In the genomic region with DNA sequence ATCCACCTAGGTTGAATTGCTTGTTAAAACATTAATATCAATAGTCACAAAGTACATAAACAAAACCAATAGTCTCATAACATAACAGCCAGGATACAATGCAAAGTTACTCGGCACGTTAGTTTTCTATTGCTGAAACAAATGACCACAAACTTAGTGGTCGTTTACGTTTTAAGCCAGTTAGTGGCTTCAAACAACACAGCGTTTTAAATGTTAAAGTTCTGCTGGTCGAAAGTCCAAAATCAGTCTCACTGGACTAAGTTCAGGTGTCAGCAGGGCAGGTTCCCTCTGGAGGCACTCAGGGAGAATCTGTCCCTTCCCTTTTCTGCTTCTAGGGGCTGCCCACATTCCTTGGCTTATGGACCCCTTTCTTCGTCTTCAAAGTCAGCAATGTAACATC, we compare ENCODE assay signal across 12 cellular contexts. TPM values are rescaled to one million over a fixed set of nuclear protein-coding genes. Genes with fewer than 3 reads are reported as not detected.
A peak's percentile ranks its signal among the peaks of the same experiment; 100 is the strongest.
DNase-seq lines count a peak whose midpoint lies in the region; TF ChIP-seq lines count a peak whose summit lies in the region.
"Had no signal": no experiment of that assay in that cellular context is flagged by ENCODE, and none has a peak within 500 bp of the region (broad histone marks: within the 10 kb centered on the region; RNA-seq: fewer than 3 reads in every experiment).

No MANE protein-coding gene starts in this region.

- no peak overlapping the region for H2AFZ ChIP-seq in Karpas-422 (ENCODE audit: low read length)

- H3K4me1 ChIP-seq in Karpas-422 (ENCODE audit: low read length) (peaks cover 94% of the 10 kb centered on the region), esophagus muscularis mucosa (peaks cover 0 to 12% (median 0%) of the 10 kb centered on the region in 4 donors), liver (ENCODE audit: control insufficient read depth in 4 of 4, insufficient read depth in 4 of 4, low read length in 3 of 4) (peaks cover 13 to 42% (median 27%) of the 10 kb centered on the region in 4 donors)

- WGBS in esophagus muscularis mucosa = 92% methylated on average over 7 of the region's 7 CpGs
- WGBS in liver = 47% methylated on average over 7 of the region's 7 CpGs

- no peaks in the 10 kb centered on the region for H3K27me3 ChIP-seq in Karpas-422 (ENCODE audit: low read length)
- H3K27me3 ChIP-seq in esophagus muscularis mucosa = no peaks in the 10 kb centered on the region
- H3K27me3 ChIP-seq in liver (ENCODE audit: control insufficient read depth in 4 of 4, insufficient read depth in 4 of 4, low read length in 3 of 4) = no peaks in the 10 kb centered on the region
- H3K27me3 ChIP-seq: BE2C had no signal

- H3K9me2 ChIP-seq in Karpas-422 (replicated peaks; ENCODE audit: insufficient read depth, low read length) = no peaks in the 10 kb centered on the region

- TF ChIP-seq RAD21 in liver (IDR thresholded peaks at IDR 0.05) = peak in 1 of 2 donors; percentile 57

- no peaks in the 10 kb centered on the region for H3K36me3 ChIP-seq in Karpas-422 (ENCODE audit: insufficient read depth, low read length)
- no peaks in the 10 kb centered on the region for H3K36me3 ChIP-seq in esophagus muscularis mucosa
- H3K36me3 ChIP-seq in liver (ENCODE audit: control insufficient read depth in 4 of 4, insufficient read depth in 3 of 4, low read depth in 1 of 4, low read length in 3 of 4) = no peaks in the 10 kb centered on the region
- H3K36me3 ChIP-seq: BE2C had no signal

- no peak for TF ChIP-seq POLR2A in esophagus muscularis mucosa (IDR thresholded peaks at IDR 0.05; ENCODE audit: low read depth)

- H3K9me3 ChIP-seq in Karpas-422 (ENCODE audit: low read length) = no peaks in the 10 kb centered on the region
- H3K9me3 ChIP-seq in esophagus muscularis mucosa = no peaks in the 10 kb centered on the region
- H3K9me3 ChIP-seq in liver (ENCODE audit: control insufficient read depth in 4 of 4, low read length in 3 of 4) = no peaks in the 10 kb centered on the region
- H3K9me3 ChIP-seq: BE2C, Caco-2 had no signal

- no peak for TF ChIP-seq EP300 in esophagus muscularis mucosa (IDR thresholded peaks at IDR 0.05)

- H3K4me2 ChIP-seq in Karpas-422 (ENCODE audit: low read depth, low read length, poor library complexity, severe bottlenecking) = peak overlapping the region; percentile 21

- TF ChIP-seq CTCF in esophagus muscularis mucosa (IDR thresholded peaks at IDR 0.05) (no peak), liver (IDR thresholded peaks at IDR 0.05; ENCODE audit: low read depth, low read length, missing input control) (no peak)

- DNase-seq in Karpas-422 = no peak
- peak; percentile 53 for DNase-seq in esophagus muscularis mucosa (ENCODE audit: extremely low spot score)
- no peak for DNase-seq in AG20443 (ENCODE audit: low spot score)
- no peak for DNase-seq in HCEC 1CT
- no peak for DNase-seq in cardiac septum (ENCODE audit: low spot score)
- DNase-seq: BE2C; C1 segment of cervical spinal cord; Caco-2; CD4-positive, CD25-positive, alpha-beta regulatory T cell; GDM1; H9 had no signal

- intact Hi-C loops in esophagus muscularis mucosa (cut with DNase I) (no loop called here), cardiac septum (cut with DNase I) (no loop called here)

- no peaks in the 10 kb centered on the region for H3K79me2 ChIP-seq in Karpas-422 (ENCODE audit: low read length)

- H4K20me1 ChIP-seq in Karpas-422 (ENCODE audit: insufficient read depth, low read depth, low read length) = no peaks in the 10 kb centered on the region

- H3K4me3 ChIP-seq in Karpas-422 (ENCODE audit: low read length) (no peak overlapping the region), esophagus muscularis mucosa (no peak overlapping the region), liver (ENCODE audit: low read depth in 1 of 3, low read length in 3 of 3) (no peak overlapping the region)

- 0 out of 2 replicates have a peak overlapping the region, but pooled peaks have one; percentile 5 for H3K9ac ChIP-seq in Karpas-422 (ENCODE audit: low read length)
- no peak overlapping the region for H3K9ac ChIP-seq in liver (ENCODE audit: low read depth in 1 of 2, low read length in 2 of 2)

- H3K27ac ChIP-seq in Karpas-422 (ENCODE audit: low read length) (peak overlapping the region; percentile 98), esophagus muscularis mucosa (replicated peaks in 1 of 4) (no peak overlapping the region), liver (ENCODE audit: low read depth in 1 of 2, low read length in 2 of 2) (peak overlapping the region in 1 of 2 donors; percentile 2)

TF ChIP-seq in liver, 16 proteins besides CTCF, POLR2A, EP300 and RAD21:
- TF ChIP-seq ATF3 (IDR thresholded peaks at IDR 0.05) (no peak), GABPA (IDR thresholded peaks at IDR 0.05 in 1 of 2, conservative IDR thresholded peaks at IDR 0.05 in 1 of 2) (no peak), RXRA (IDR thresholded peaks at IDR 0.05) (peak; percentile 53 to 57), YY1 (IDR thresholded peaks at IDR 0.05) (no peak), HNF4A (conservative IDR thresholded peaks at IDR 0.05) (peak; percentile 96), SP1 (IDR thresholded peaks at IDR 0.05) (peak; percentile 91), NR2F2 (IDR thresholded peaks at IDR 0.05) (no peak), REST (IDR thresholded peaks at IDR 0.05) (no peak), JUND (IDR thresholded peaks at IDR 0.05) (peak in 1 of 2 donors; percentile 22), FOXA2 (IDR thresholded peaks at IDR 0.05) (no peak), EGR1 (IDR thresholded peaks at IDR 0.05; ENCODE audit: low read depth in 2 of 2) (no peak), TAF1 (conservative IDR thresholded peaks at IDR 0.05) (no peak), HNF4G (IDR thresholded peaks at IDR 0.05) (peak; percentile 85), FOXA1 (IDR thresholded peaks at IDR 0.05) (no peak)
- TF ChIP-seq, protein P1, sequence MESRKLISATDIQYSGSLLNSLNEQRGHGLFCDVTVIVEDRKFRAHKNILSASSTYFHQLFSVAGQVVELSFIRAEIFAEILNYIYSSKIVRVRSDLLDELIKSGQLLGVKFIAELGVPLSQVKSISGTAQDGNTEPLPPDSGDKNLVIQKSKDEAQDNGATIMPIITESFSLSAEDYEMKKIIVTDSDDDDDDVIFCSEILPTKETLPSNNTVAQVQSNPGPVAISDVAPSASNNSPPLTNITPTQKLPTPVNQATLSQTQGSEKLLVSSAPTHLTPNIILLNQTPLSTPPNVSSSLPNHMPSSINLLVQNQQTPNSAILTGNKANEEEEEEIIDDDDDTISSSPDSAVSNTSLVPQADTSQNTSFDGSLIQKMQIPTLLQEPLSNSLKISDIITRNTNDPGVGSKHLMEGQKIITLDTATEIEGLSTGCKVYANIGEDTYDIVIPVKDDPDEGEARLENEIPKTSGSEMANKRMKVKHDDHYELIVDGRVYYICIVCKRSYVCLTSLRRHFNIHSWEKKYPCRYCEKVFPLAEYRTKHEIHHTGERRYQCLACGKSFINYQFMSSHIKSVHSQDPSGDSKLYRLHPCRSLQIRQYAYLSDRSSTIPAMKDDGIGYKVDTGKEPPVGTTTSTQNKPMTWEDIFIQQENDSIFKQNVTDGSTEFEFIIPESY (IDR thresholded peaks at IDR 0.05) = no peak
- TF ChIP-seq, protein P2, sequence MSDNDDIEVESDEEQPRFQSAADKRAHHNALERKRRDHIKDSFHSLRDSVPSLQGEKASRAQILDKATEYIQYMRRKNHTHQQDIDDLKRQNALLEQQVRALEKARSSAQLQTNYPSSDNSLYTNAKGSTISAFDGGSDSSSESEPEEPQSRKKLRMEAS (IDR thresholded peaks at IDR 0.05) = no peak

RNA-seq across cellular contexts. Expression of gene ATP1A1, which starts 35.6 kb away (rescaled TPM):
- total RNA-seq in Karpas-422 (2014; rRNA removed; shearing (Covaris generic); ENCODE audit: low replicate concordance) = 931 and 967 TPM in 2 replicates
- total RNA-seq in esophagus muscularis mucosa (100 to 1,000 TPM in 3 of 4 donors, 10 to 100 TPM in 1; 90.1 to 196 (median 157) TPM), liver (100 to 1,000 TPM in 1 of 2 donors, 10 to 100 TPM in 1; 80.8 to 128 TPM), cardiac septum (192 TPM)
- 10 to 100 TPM; 68.6 to 84.5 TPM for polyA plus RNA-seq in liver
